10 cellular contexts compared by ENCODE assay signal in genomic region chr9:126228111-126228778, GRCh38.
"Had no signal": no experiment of that assay in that cellular context is flagged by ENCODE, and none has a peak within 500 bp of the region (broad histone marks: within the 10 kb centered on the region; RNA-seq: fewer than 3 reads in every experiment).

No MANE protein-coding gene starts in this region.

- H3K9me3 ChIP-seq: gastrocnemius medialis, pancreas, stomach, testis had no signal

- H3K27me3 ChIP-seq: cardiac muscle cell, pancreas, testis had no signal

- H3K4me1 ChIP-seq: gastrocnemius medialis, pancreas had no signal

- H3K36me3 Mint-ChIP-seq: activated naive CD8-positive, alpha-beta T cell treated with anti-CD3 and anti-CD28 coated beads, Interleukin-2, amount 10 ng/mL, durations not matched to agents 7 days and 5 days; type B pancreatic cell had no signal

- H3K9me3 Mint-ChIP-seq: activated naive CD8-positive, alpha-beta T cell treated with anti-CD3 and anti-CD28 coated beads, Interleukin-2, amount 10 ng/mL, durations not matched to agents 7 days and 5 days; naive B cell; type B pancreatic cell had no signal

- H3K27ac ChIP-seq: cardiac muscle cell, gastrocnemius medialis, pancreas, stomach, testis had no signal

- H3K36me3 ChIP-seq: cardiac muscle cell, gastrocnemius medialis, pancreas, stomach had no signal

- H3K4me2 ChIP-seq: smooth muscle cell had no signal

- FAIRE-seq: colon, pancreas had no signal

- H3K4me3 ChIP-seq: cardiac muscle cell, gastrocnemius medialis, pancreas, smooth muscle cell, stomach, testis had no signal

- H3K27ac Mint-ChIP-seq: activated naive CD8-positive, alpha-beta T cell treated with anti-CD3 and anti-CD28 coated beads, Interleukin-2, amount 10 ng/mL, durations not matched to agents 7 days and 5 days; type B pancreatic cell had no signal

- H3K4me3 Mint-ChIP-seq: activated naive CD8-positive, alpha-beta T cell treated with anti-CD3 and anti-CD28 coated beads, Interleukin-2, amount 10 ng/mL, durations not matched to agents 7 days and 5 days; type B pancreatic cell had no signal
